ENCODE assay signal across 1 cellular context in genomic region chr20:63295018-63295417, GRCh38.
TF ChIP-seq lines count a peak whose summit lies in the region.

No MANE protein-coding gene starts in this region.

TF ChIP-seq in GM23338, 12 proteins besides CTCF, POLR2A, EP300 and RAD21 (continued from another document):
- TF ChIP-seq REST (IDR thresholded peaks at IDR 0.05; ENCODE audit: unreplicated experiment) (no peak), STAT1 (IDR thresholded peaks at IDR 0.05; ENCODE audit: unreplicated experiment) (no peak), ZNF114 (CRISPR knock-in tag; IDR thresholded peaks at IDR 0.05) (no peak), NANOG (IDR thresholded peaks at IDR 0.05; ENCODE audit: borderline replicate concordance) (no peak), EZH2phosphoT487 (IDR thresholded peaks at IDR 0.05; ENCODE audit: unreplicated experiment) (no peak), EZH2 (IDR thresholded peaks at IDR 0.05; ENCODE audit: low read depth, unreplicated experiment) (no peak), ETS1 (IDR thresholded peaks at IDR 0.05) (no peak), ZNF331 (CRISPR knock-in tag; IDR thresholded peaks at IDR 0.05; ENCODE audit: low read depth) (no peak), JUNB (IDR thresholded peaks at IDR 0.05; ENCODE audit: unreplicated experiment) (no peak), CREB1 (CRISPR knock-in tag; IDR thresholded peaks at IDR 0.05; ENCODE audit: low read depth) (no peak), POLR2AphosphoS5 (IDR thresholded peaks at IDR 0.05; ENCODE audit: low read depth) (no peak)
